1 cellular context compared by ENCODE assay signal in the genomic region with DNA sequence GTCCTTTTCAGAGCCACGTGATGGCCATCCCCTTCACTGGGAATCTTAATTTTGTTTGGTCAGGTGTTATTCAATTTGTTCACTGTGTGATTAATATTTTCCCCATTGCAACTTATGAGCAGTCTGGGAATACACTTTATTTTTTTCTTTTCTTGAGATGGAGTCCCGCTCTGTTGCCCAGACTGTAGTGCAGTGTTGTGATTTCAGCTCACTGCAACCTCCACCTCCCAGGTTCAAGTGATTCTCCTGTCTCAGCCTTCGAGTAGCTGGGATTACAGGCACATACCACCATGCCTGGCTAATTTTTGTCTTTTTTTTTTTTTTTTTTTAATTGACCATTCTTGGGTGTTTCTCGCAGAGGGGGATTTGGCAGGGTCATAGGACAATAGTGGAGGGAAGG. TPM values are rescaled to one million over a fixed set of nuclear protein-coding genes. Genes with fewer than 3 reads are reported as not detected.
"Had no signal": no experiment of that assay in that cellular context is flagged by ENCODE, and none has a peak within 500 bp of the region (broad histone marks: within the 10 kb centered on the region; RNA-seq: fewer than 3 reads in every experiment).

No MANE protein-coding gene starts in this region.

RNA-seq across cellular contexts. Expression of gene ARHGAP9, which starts 26.9 kb away (rescaled TPM):
- total RNA-seq: NCI-H460 had no signal
